7 cellular contexts compared by ENCODE assay signal in the genomic region with DNA sequence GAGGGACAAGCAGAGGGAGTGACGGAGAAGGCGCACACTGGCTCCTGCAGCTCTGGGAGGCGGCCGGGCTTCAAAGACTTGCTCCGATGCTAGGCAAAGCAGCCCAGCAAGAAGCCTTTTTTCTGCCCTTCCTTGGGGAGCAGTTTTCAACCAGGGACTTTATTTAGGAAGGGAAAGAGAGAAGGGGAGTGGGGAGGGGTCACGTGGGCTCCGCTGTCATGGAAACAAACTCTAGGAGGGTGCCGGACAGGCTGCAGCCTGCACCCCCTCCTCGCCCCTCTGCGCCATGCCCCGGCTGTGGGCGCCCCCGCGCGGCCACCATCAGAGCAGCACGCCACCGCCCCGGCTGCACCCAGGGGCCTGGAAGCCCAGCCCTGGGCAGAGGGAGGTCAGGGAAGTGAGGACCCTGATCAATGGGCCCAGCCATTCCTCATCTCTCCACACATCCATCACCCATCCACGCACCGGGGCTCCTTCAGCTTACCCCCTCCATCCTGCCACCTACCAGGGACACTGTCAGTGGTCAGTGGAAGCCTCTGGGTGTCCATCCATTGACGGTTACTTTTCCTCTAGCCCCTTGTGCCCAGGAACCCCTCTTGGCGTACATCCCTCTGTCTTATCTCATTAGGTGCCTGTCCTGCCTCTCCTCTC.
A peak's percentile ranks its signal among the peaks of the same experiment; 100 is the strongest.
DNase-seq lines count a peak whose midpoint lies in the region; ATAC-seq, FAIRE-seq and TF ChIP-seq lines count a peak whose summit lies in the region.

No MANE protein-coding gene starts in this region.

- TF ChIP-seq CTCF in fibroblast of villous mesenchyme (IDR thresholded peaks at IDR 0.05; ENCODE audit: insufficient read depth, low read depth, low read length) (peak; percentile 86), omental fat pad (IDR thresholded peaks at IDR 0.05) (peak in 1 of 3 donors; percentile 17)

- ATAC-seq in HG03159 (IDR thresholded peaks at IDR 0.05; ENCODE audit: unreplicated experiment), result peak; percentile 40
- ATAC-seq in omental fat pad (ENCODE audit: low FRiP score), result peak; percentile 62

- no peak overlapping the region for H3K27ac Mint-ChIP-seq in activated T-helper 1 cell treated with anti-CD3 and anti-CD28 coated beads, Interleukin-12 subunit alpha, Interleukin-12 subunit beta, Interleukin-2, Interleukin-4 antibody, amounts not matched to agents 30 ng/mL and 10 ng/mL and 1 ng/mL, durations not matched to agents 14 hours and 24 hours and 36 hours

- no peaks in the 10 kb centered on the region for H3K36me3 Mint-ChIP-seq in activated T-helper 1 cell treated with anti-CD3 and anti-CD28 coated beads, Interleukin-12 subunit alpha, Interleukin-12 subunit beta, Interleukin-2, Interleukin-4 antibody, amounts not matched to agents 30 ng/mL and 10 ng/mL and 1 ng/mL, durations not matched to agents 14 hours and 24 hours and 36 hours (ENCODE audit: low read depth)

- H3K4me3 Mint-ChIP-seq in activated T-helper 1 cell treated with anti-CD3 and anti-CD28 coated beads, Interleukin-12 subunit alpha, Interleukin-12 subunit beta, Interleukin-2, Interleukin-4 antibody, amounts not matched to agents 30 ng/mL and 10 ng/mL and 1 ng/mL, durations not matched to agents 14 hours and 24 hours and 36 hours, result peak overlapping the region; percentile 24

- peak overlapping the region; percentile 43 for H3K4me3 ChIP-seq in fibroblast of villous mesenchyme (ENCODE audit: low read depth, low read length)

- DNase-seq in GM12892 (ENCODE audit: insufficient read length) (peak; percentile 90), OCI-M1 (lab: John Stamatoyannopoulos, UW) (peak; percentile 74), fibroblast of villous mesenchyme (ENCODE audit: low read depth) (peak; percentile 30), omental fat pad (ENCODE audit: low spot score) (no peak)
- DNase-seq in activated T-helper 1 cell treated with anti-CD3 and anti-CD28 coated beads, Interleukin-12 subunit alpha, Interleukin-12 subunit beta, Interleukin-2, Interleukin-4 antibody, amounts not matched to agents 30 ng/mL and 10 ng/mL and 1 ng/mL, durations not matched to agents 14 hours and 24 hours and 36 hours (ENCODE audit: low spot score), result peak; percentile 68

- no peaks in the 10 kb centered on the region for H3K4me1 Mint-ChIP-seq in activated T-helper 1 cell treated with anti-CD3 and anti-CD28 coated beads, Interleukin-12 subunit alpha, Interleukin-12 subunit beta, Interleukin-2, Interleukin-4 antibody, amounts not matched to agents 30 ng/mL and 10 ng/mL and 1 ng/mL, durations not matched to agents 14 hours and 24 hours and 36 hours (ENCODE audit: low read depth)

- H3K9me3 Mint-ChIP-seq in activated T-helper 1 cell treated with anti-CD3 and anti-CD28 coated beads, Interleukin-12 subunit alpha, Interleukin-12 subunit beta, Interleukin-2, Interleukin-4 antibody, amounts not matched to agents 30 ng/mL and 10 ng/mL and 1 ng/mL, durations not matched to agents 14 hours and 24 hours and 36 hours, result no peaks in the 10 kb centered on the region

- peaks cover 21% of the 10 kb centered on the region for H3K27me3 Mint-ChIP-seq in activated T-helper 1 cell treated with anti-CD3 and anti-CD28 coated beads, Interleukin-12 subunit alpha, Interleukin-12 subunit beta, Interleukin-2, Interleukin-4 antibody, amounts not matched to agents 30 ng/mL and 10 ng/mL and 1 ng/mL, durations not matched to agents 14 hours and 24 hours and 36 hours (ENCODE audit: insufficient read depth)

- FAIRE-seq in GM12892 (lab: Jason Lieb, UNC), result peak; percentile 83

- peak overlapping the region; percentile 31 for H3K27ac ChIP-seq in temporal lobe (ENCODE audit: low read depth, low read length)

- intact Hi-C loops in activated T-helper 1 cell treated with anti-CD3 and anti-CD28 coated beads, Interleukin-12 subunit alpha, Interleukin-12 subunit beta, Interleukin-2, Interleukin-4 antibody, amounts not matched to agents 30 ng/mL and 10 ng/mL and 1 ng/mL, durations not matched to agents 14 hours and 24 hours and 36 hours (cut with micrococcal nuclease), result loop anchor here (1.0 to 2.0 kb wide), 7 partner anchors 14 to 241 kb away; no protein-coding TSS in a partner anchor

- TF ChIP-seq POLR2A in GM12892 (IDR thresholded peaks at IDR 0.05; ENCODE audit: low read depth, low read length), result no peak; the same call in 1 of the 2 replicates
